In genomic region chr10:117496616-117497028, GRCh38 we compare ENCODE assay signal across 1 cellular context.
TF ChIP-seq lines count a peak whose summit lies in the region.

No MANE protein-coding gene starts in this region.

TF ChIP-seq in SK-N-SH, 30 proteins besides CTCF, POLR2A, EP300 and RAD21 (continued from another document):
- TF ChIP-seq REST (IDR thresholded peaks at IDR 0.05; ENCODE audit: low read depth, low read length) = no peak
- TF ChIP-seq EZH2phosphoT487 (IDR thresholded peaks at IDR 0.05; ENCODE audit: borderline replicate concordance, low read depth) = no peak
- TF ChIP-seq RCOR1 (IDR thresholded peaks at IDR 0.05; ENCODE audit: low read length) = 0 out of 2 replicates have a peak, but pooled peaks have one; percentile 21
- TF ChIP-seq SMC3 (IDR thresholded peaks at IDR 0.05; ENCODE audit: low read depth, low read length) = peak; percentile 94
- no peak for TF ChIP-seq IRF3 (IDR thresholded peaks at IDR 0.05; ENCODE audit: low read depth, low read length)
